In genomic region chr16:4748682-4749411, GRCh38 we compare ENCODE assay signal across 1 cellular context.
TF ChIP-seq lines count a peak whose summit lies in the region.

No MANE protein-coding gene starts in this region.

TF ChIP-seq in K562, 482 proteins besides CTCF, POLR2A, EP300 and RAD21:
- no peak for TF ChIP-seq BRD9 (IDR thresholded peaks at IDR 0.05; ENCODE audit: low read depth, partially characterized antibody)
- TF ChIP-seq ZBTB7A (IDR thresholded peaks at IDR 0.05; ENCODE audit: borderline replicate concordance, control insufficient read depth, low read depth, low read length) = 0 out of 2 replicates have a peak, but pooled peaks have one; percentile 28
- no peak for TF ChIP-seq ESRRB (CRISPR knock-in tag; IDR thresholded peaks at IDR 0.05; ENCODE audit: borderline replicate concordance)
- no peak for TF ChIP-seq ZC3H11A (IDR thresholded peaks at IDR 0.05; ENCODE audit: low read depth, low read length)
- no peak for TF ChIP-seq KDM5B (IDR thresholded peaks at IDR 0.05; ENCODE audit: insufficient replicate concordance, low read depth, low read length)
- no peak for TF ChIP-seq IRF2 (CRISPR knock-in tag; IDR thresholded peaks at IDR 0.05)
- TF ChIP-seq THAP7 (CRISPR knock-in tag; IDR thresholded peaks at IDR 0.05) = no peak
- peak; percentile 59 for TF ChIP-seq POLR2G (IDR thresholded peaks at IDR 0.05; ENCODE audit: low read depth, low read length)
